ENCODE assay signal across 8 cellular contexts in genomic region chr2:100178085-100178788, GRCh38. TPM values are rescaled to one million over a fixed set of nuclear protein-coding genes. Genes with fewer than 3 reads are reported as not detected.
DNase-seq lines count a peak whose midpoint lies in the region; ATAC-seq and TF ChIP-seq lines count a peak whose summit lies in the region.

No MANE protein-coding gene starts in this region.

- peak; percentile 84 for TF ChIP-seq CTCF in OCI-LY7 (conservative IDR thresholded peaks at IDR 0.05; ENCODE audit: low read length)

- no peak overlapping the region for H3K4me3 Mint-ChIP-seq in naive thymus-derived CD4-positive, alpha-beta T cell

- no TSS peak for BruUV-seq in OCI-LY7 (replicated peaks; lab: Mats Ljungman, UMichigan)

- H3K4me1 Mint-ChIP-seq in naive thymus-derived CD4-positive, alpha-beta T cell = peaks cover 0 to 1% (median 0%) of the 10 kb centered on the region in 7 donors

- no peaks in the 10 kb centered on the region for H3K9me2 ChIP-seq in OCI-LY7 (ENCODE audit: insufficient read depth, low read length)

- H3K9me3 Mint-ChIP-seq in naive thymus-derived CD4-positive, alpha-beta T cell = peaks cover 0 to 3% (median 0%) of the 10 kb centered on the region in 11 donors

- H4K20me1 ChIP-seq in OCI-LY7 (ENCODE audit: insufficient read depth, low read length) = no peaks in the 10 kb centered on the region

- H2AFZ ChIP-seq in OCI-LY7 (ENCODE audit: low read length) = peak overlapping the region; percentile 60; the same call in 1 of the 2 replicates

- no peaks in the 10 kb centered on the region for H3K27me3 Mint-ChIP-seq in naive thymus-derived CD4-positive, alpha-beta T cell

- H3K4me1 ChIP-seq in OCI-LY7 (ENCODE audit: insufficient read depth, low read length, poor library complexity, severe bottlenecking) = peaks cover 11% of the 10 kb centered on the region
- no peaks in the 10 kb centered on the region for H3K4me1 ChIP-seq in naive thymus-derived CD4-positive, alpha-beta T cell (ENCODE audit: control insufficient read depth in 2 of 2, insufficient read depth in 2 of 2, low read length in 2 of 2)

- intact Hi-C loops in OCI-LY7 (cut with micrococcal nuclease; ENCODE audit: unreplicated experiment) = loop anchor here (2.0 kb wide), 1 partner anchor 65 kb away; no protein-coding TSS in a partner anchor
- intact Hi-C loops in naive thymus-derived CD4-positive, alpha-beta T cell (cut with micrococcal nuclease) = no loop called here

- no peak overlapping the region for H3K27ac Mint-ChIP-seq in naive thymus-derived CD4-positive, alpha-beta T cell

- CTCF ChIA-PET in OCI-LY7 (lab: Charles Lee; ENCODE audit: unreplicated experiment) = no interaction called here
- CTCF ChIA-PET in naive thymus-derived CD4-positive, alpha-beta T cell (lab: Charles Lee) = interaction anchor here (0.6 kb wide), 1 partner anchor 11 kb away, joined by 3 read pairs; no protein-coding TSS in a partner anchor

- H3K36me3 ChIP-seq in OCI-LY7 (ENCODE audit: insufficient read depth, low read length) = no peaks in the 10 kb centered on the region
- H3K36me3 ChIP-seq in naive thymus-derived CD4-positive, alpha-beta T cell (ENCODE audit: control insufficient read depth in 2 of 3, insufficient read depth in 3 of 3, low read length in 3 of 3) = no peaks in the 10 kb centered on the region

- DNase-seq in CD1c-positive myeloid dendritic cell (ENCODE audit: extremely low spot score) (peak; percentile 67), OCI-LY7 (ENCODE audit: low spot score) (peak; percentile 90), anterior cingulate cortex (lab: John Stamatoyannopoulos, UW) (no peak)
- DNase-seq in central memory CD4-positive, alpha-beta T cell = peak; percentile 21
- no peak for DNase-seq in naive thymus-derived CD4-positive, alpha-beta T cell

- H3K4me2 ChIP-seq in OCI-LY7 (ENCODE audit: low read length) = peak overlapping the region; percentile 17; the same call in 1 of the 2 replicates

- ATAC-seq in GM19438 (IDR thresholded peaks at IDR 0.05; ENCODE audit: low read depth, unreplicated experiment) = peak; percentile 56
- peak; percentile 72 for ATAC-seq in naive thymus-derived CD4-positive, alpha-beta T cell
- no peak for ATAC-seq in HG02970 (IDR thresholded peaks at IDR 0.05; ENCODE audit: low FRiP score, unreplicated experiment)
- no peak for ATAC-seq in HG02938 (IDR thresholded peaks at IDR 0.05; ENCODE audit: unreplicated experiment)

- H3K36me3 Mint-ChIP-seq in naive thymus-derived CD4-positive, alpha-beta T cell = no peaks in the 10 kb centered on the region

- POLR2A ChIA-PET in OCI-LY7 (lab: Charles Lee) = no interaction called here
- POLR2A ChIA-PET in naive thymus-derived CD4-positive, alpha-beta T cell (lab: Charles Lee) = no interaction called here

- H3K9me3 ChIP-seq in OCI-LY7 (ENCODE audit: low read length) = 0 out of 2 replicates have a peak, but pooled peaks cover 5% of the 10 kb centered on the region
- H3K9me3 ChIP-seq in naive thymus-derived CD4-positive, alpha-beta T cell (ENCODE audit: control insufficient read depth in 2 of 3, low read length in 3 of 3) = no peaks in the 10 kb centered on the region

- H3K27me3 ChIP-seq in naive thymus-derived CD4-positive, alpha-beta T cell (ENCODE audit: control insufficient read depth in 2 of 2, insufficient read depth in 2 of 2, low read length in 2 of 2) = no peaks in the 10 kb centered on the region

- H3K27ac ChIP-seq in OCI-LY7 (ENCODE audit: low read depth, low read length, poor library complexity, severe bottlenecking) = no peak overlapping the region
- no peak overlapping the region for H3K27ac ChIP-seq in naive thymus-derived CD4-positive, alpha-beta T cell (ENCODE audit: low read depth, low read length)

- no peaks in the 10 kb centered on the region for H3K79me2 ChIP-seq in OCI-LY7 (ENCODE audit: insufficient read depth, low read depth, low read length)

- peak overlapping the region; percentile 22 for H3K4me3 ChIP-seq in OCI-LY7 (ENCODE audit: low read depth, low read length, poor library complexity, severe bottlenecking)
- H3K4me3 ChIP-seq in naive thymus-derived CD4-positive, alpha-beta T cell (ENCODE audit: low read length) = no peak overlapping the region

RNA-seq across cellular contexts. Expression of gene AFF3, which starts 35.8 kb away (rescaled TPM):
- total RNA-seq in OCI-LY7 (2014; rRNA removed; shearing (Covaris generic)) = 133 and 162 TPM in 2 replicates
- total RNA-seq in OCI-LY7 (2022) = 131 and 162 TPM in 2 replicates
- 10 to 100 TPM in 4 of 5 experiments, 1 to 10 TPM in 1; 3.0 to 24.1 (median 19.8) TPM for total RNA-seq in naive thymus-derived CD4-positive, alpha-beta T cell
- polyA plus RNA-seq in naive thymus-derived CD4-positive, alpha-beta T cell = 10 to 100 TPM in 1 of 2 donors, 1 to 10 TPM in 1; 4.0 to 21.0 TPM

Comparison
In these comparisons a context has a peak if more than half of its experiments do, and no peak if none do; other contexts are left out.
1. DNase-seq: peak in CD1c-positive myeloid dendritic cell (single experiment), OCI-LY7 (single experiment) and central memory CD4-positive, alpha-beta T cell (single experiment); none in naive thymus-derived CD4-positive, alpha-beta T cell (0 of 9) and anterior cingulate cortex (0 of 58).
2. ATAC-seq: peak in GM19438 (single experiment) and naive thymus-derived CD4-positive, alpha-beta T cell (single experiment); none in HG02970 (single experiment) and HG02938 (single experiment).
3. RNA of gene AFF3, which starts 35.8 kb away (total RNA-seq): 131 to 162 TPM in OCI-LY7; 3.0 to 24.1 TPM in naive thymus-derived CD4-positive, alpha-beta T cell; every median in the first group is over 4 times any median in the second.